ENCODE assay signal across 13 cellular contexts in the genomic region with DNA sequence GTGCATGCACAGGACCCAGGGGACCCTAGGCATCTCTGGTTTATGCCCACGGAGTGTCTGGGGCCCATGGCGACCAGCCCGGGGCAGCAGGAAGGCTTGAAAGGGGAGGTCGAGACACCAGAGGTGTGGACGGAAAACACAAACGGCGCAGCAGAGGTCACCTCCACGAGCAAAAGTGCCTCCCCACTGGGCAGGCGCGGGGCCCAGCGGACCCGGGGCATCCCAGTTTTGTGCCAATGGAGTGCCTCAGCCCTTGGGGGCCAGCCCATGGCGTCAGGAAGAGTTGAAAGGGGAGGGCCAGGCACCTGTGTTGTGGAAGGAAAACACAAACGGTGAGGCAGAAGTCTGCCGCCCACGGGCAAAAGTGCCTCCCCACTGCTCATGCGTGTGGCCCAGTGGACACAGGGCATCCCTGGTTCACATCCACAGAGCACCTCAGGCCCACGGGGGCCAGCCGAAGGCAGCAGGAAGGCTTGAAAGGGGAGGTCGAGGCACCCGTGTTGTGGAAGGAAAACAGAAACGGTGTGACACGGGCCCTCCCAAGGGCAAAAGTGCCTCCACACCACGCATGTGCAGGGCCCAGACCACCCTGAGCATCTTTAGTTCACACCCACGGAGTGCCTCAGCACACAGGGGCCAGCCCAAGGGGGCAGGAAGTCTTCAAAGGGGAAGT.
DNase-seq lines count a peak whose midpoint lies in the region; ATAC-seq and FAIRE-seq lines count a peak whose summit lies in the region.
"Had no signal": no experiment of that assay in that cellular context is flagged by ENCODE, and none has a peak within 500 bp of the region (broad histone marks: within the 10 kb centered on the region; RNA-seq: fewer than 3 reads in every experiment).

No MANE protein-coding gene starts in this region.

- H3K27ac Mint-ChIP-seq in central memory CD8-positive, alpha-beta T cell (ENCODE audit: low read depth), result no peak overlapping the region
- H3K27ac Mint-ChIP-seq: nephron had no signal

- no peaks in the 10 kb centered on the region for H3K4me1 Mint-ChIP-seq in central memory CD8-positive, alpha-beta T cell
- H3K4me1 Mint-ChIP-seq: nephron had no signal

- H3K27me3 Mint-ChIP-seq in central memory CD8-positive, alpha-beta T cell, result no peaks in the 10 kb centered on the region

- no peaks in the 10 kb centered on the region for H3K36me3 Mint-ChIP-seq in central memory CD8-positive, alpha-beta T cell (ENCODE audit: insufficient read depth)

- peak; percentile 44 for DNase-seq in activated effector memory CD4-positive, alpha-beta T cell treated with anti-CD3 and anti-CD28 coated beads, Interleukin-2, amount 50 U/mL, for 16 hours
- no peak for DNase-seq in activated effector memory CD4-positive, alpha-beta T cell treated with Interleukin-2 at 50 U/mL for 16 hours
- peak; percentile 6 to 9 for DNase-seq in central memory CD8-positive, alpha-beta T cell (ENCODE audit: low spot score in 2 of 2)
- peak; percentile 82 for DNase-seq in mesenteric fat pad (ENCODE audit: low spot score)
- peak; percentile 1 for DNase-seq in urothelium cell line (ENCODE audit: low spot score)
- no peak for DNase-seq in NCI-H510A (lab: John Stamatoyannopoulos, UW)
- DNase-seq: activated CD4-positive, alpha-beta T cell treated with anti-CD3 and anti-CD28 coated beads, Interleukin-2, amount 50 U/mL, for 48 hours; NCI-H1105 treated with DMSO at 0.1 percent for 48 hours; NCI-H82; stimulated activated naive CD4-positive, alpha-beta T cell treated with Interleukin-2 at 50 U/mL for 16 hours had no signal

- no peak for ATAC-seq in central memory CD8-positive, alpha-beta T cell (replicated peaks; ENCODE audit: extremely low read depth, poor library complexity, severe bottlenecking)
- ATAC-seq in HG02571 (IDR thresholded peaks at IDR 0.05; ENCODE audit: unreplicated experiment) (no peak), HG03097 (IDR thresholded peaks at IDR 0.05; ENCODE audit: low FRiP score, unreplicated experiment) (no peak)

- no peak overlapping the region for H3K4me3 Mint-ChIP-seq in central memory CD8-positive, alpha-beta T cell
- H3K4me3 Mint-ChIP-seq: nephron had no signal

- H3K9me3 Mint-ChIP-seq in central memory CD8-positive, alpha-beta T cell, result peaks cover 37% of the 10 kb centered on the region

- peak; percentile 42 for FAIRE-seq in urothelium cell line (lab: Jason Lieb, UNC)

Comparison
In these comparisons a context has a peak if more than half of its experiments do, and no peak if none do; other contexts are left out.
1. DNase-seq: peak in activated effector memory CD4-positive, alpha-beta T cell treated with anti-CD3 and anti-CD28 coated beads, Interleukin-2, amount 50 U/mL, for 16 hours (single experiment), central memory CD8-positive, alpha-beta T cell (2 of 2), mesenteric fat pad (single experiment) and urothelium cell line (single experiment); none in activated effector memory CD4-positive, alpha-beta T cell treated with Interleukin-2 at 50 U/mL for 16 hours (single experiment) and NCI-H510A (single experiment).